Comparison of ENCODE assay signal across 32 cellular contexts in the genomic region with DNA sequence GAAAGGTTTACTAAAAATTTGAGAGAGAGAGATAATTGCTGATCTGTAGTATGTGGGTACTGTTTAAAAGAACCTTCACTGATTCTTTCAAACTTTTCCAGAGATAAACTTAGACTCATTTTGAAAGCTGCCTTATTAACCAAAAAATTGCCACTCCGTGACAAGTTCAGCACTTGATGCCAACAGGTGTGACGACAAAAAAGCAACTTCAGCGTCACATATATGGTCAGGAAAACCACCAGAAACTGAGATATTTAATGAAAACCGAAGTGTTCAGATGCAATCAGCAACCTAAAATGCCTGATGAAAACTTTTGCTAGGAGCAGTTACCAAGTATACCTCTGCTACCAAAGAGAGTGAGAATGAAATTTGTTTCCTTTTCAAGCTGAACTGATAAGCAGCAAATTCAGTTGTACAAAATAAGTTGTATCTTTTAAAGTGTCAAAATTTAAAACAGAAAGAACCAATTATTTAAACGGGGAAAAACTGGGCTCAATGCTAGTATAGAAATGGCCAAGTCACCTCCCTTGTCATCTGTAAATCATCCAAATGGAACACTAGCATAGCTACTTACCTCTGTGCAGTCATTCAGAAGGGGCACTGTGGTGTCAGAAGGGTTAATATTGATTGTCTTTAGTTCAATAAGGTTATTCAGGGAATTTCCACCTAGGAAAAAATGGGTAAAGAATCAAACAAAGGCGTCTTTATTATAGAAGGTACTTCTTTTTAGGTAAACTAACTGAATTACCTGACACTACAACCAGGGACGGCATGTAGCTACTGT.
"Had no signal": no experiment of that assay in that cellular context is flagged by ENCODE, and none has a peak within 500 bp of the region (broad histone marks: within the 10 kb centered on the region; RNA-seq: fewer than 3 reads in every experiment).

No MANE protein-coding gene starts in this region.

- H3K27ac ChIP-seq: adrenal gland, body of pancreas, brain microvascular endothelial cell, breast epithelium, VCaP had no signal

- H3K4me3 Mint-ChIP-seq: activated B cell treated with CpG ODN at 0.5 μM for 24 hours; activated CD4-positive, alpha-beta memory T cell treated with anti-CD3 and anti-CD28 coated beads for 36 hours; activated CD4-positive, alpha-beta T cell treated with anti-CD3 and anti-CD28 coated beads, Interleukin-2, amount 10 ng/mL, durations not matched to agents 24 days and 14 days; activated CD8-positive, alpha-beta T cell treated with anti-CD3 and anti-CD28 coated beads for 36 hours; activated naive CD4-positive, alpha-beta T cell treated with anti-CD3 and anti-CD28 coated beads for 36 hours; activated naive CD8-positive, alpha-beta T cell treated with anti-CD3 and anti-CD28 coated beads for 36 hours; activated T-cell treated with anti-CD3 and anti-CD28 coated beads, Interleukin-2, amount 50 U/mL, for 4 hours; activated T-cell treated with anti-CD3 and anti-CD28 coated beads, Interleukin-2, amount 50 U/mL, for 72 hours; activated T-helper 1 cell treated with anti-CD3 and anti-CD28 coated beads, Interleukin-12 subunit alpha, Interleukin-12 subunit beta, Interleukin-2, Interleukin-4 antibody, amounts not matched to agents 30 ng/mL and 10 ng/mL and 1 ng/mL, durations not matched to agents 14 hours and 24 hours and 36 hours; activated T-helper 17 cell treated with anti-CD3 and anti-CD28 coated beads, Interleukin-2, amount 50 U/mL, for 72 hours; T-helper 1 cell treated with Interleukin-12 subunit alpha and Interleukin-12 subunit beta and Interleukin-4 antibody, amounts not matched to agents 30 μg/mL and 1 μg/mL, for 36 hours; T-helper 2 cell treated with Interferon-gamma antibody and Interleukin-4, amounts not matched to agents 5 μg/mL and 100 μg/mL, for 36 hours had no signal

- H3K27ac Mint-ChIP-seq: activated B cell treated with CpG ODN at 0.5 μM for 24 hours; activated CD4-positive, alpha-beta memory T cell treated with anti-CD3 and anti-CD28 coated beads for 36 hours; activated CD4-positive, alpha-beta T cell treated with anti-CD3 and anti-CD28 coated beads, Interleukin-2, amount 10 ng/mL, durations not matched to agents 24 days and 14 days; activated CD8-positive, alpha-beta T cell treated with anti-CD3 and anti-CD28 coated beads for 36 hours; activated naive CD4-positive, alpha-beta T cell treated with anti-CD3 and anti-CD28 coated beads for 36 hours; activated naive CD8-positive, alpha-beta T cell treated with anti-CD3 and anti-CD28 coated beads for 36 hours; activated T-cell treated with anti-CD3 and anti-CD28 coated beads, Interleukin-2, amount 50 U/mL, for 72 hours; activated T-helper 1 cell treated with anti-CD3 and anti-CD28 coated beads, Interleukin-12 subunit alpha, Interleukin-12 subunit beta, Interleukin-2, Interleukin-4 antibody, amounts not matched to agents 30 ng/mL and 10 ng/mL and 1 ng/mL, durations not matched to agents 14 hours and 24 hours and 36 hours; activated T-helper 17 cell treated with anti-CD3 and anti-CD28 coated beads, Interleukin-2, amount 50 U/mL, for 72 hours; T-helper 1 cell treated with Interleukin-12 subunit alpha and Interleukin-12 subunit beta and Interleukin-4 antibody, amounts not matched to agents 30 μg/mL and 1 μg/mL, for 36 hours; T-helper 2 cell treated with Interferon-gamma antibody and Interleukin-4, amounts not matched to agents 5 μg/mL and 100 μg/mL, for 36 hours had no signal

- H3K27me3 Mint-ChIP-seq: activated B cell treated with CpG ODN at 0.5 μM for 24 hours; activated CD4-positive, alpha-beta memory T cell treated with anti-CD3 and anti-CD28 coated beads for 36 hours; activated CD4-positive, alpha-beta T cell treated with anti-CD3 and anti-CD28 coated beads, Interleukin-2, amount 10 ng/mL, durations not matched to agents 24 days and 14 days; activated CD8-positive, alpha-beta T cell treated with anti-CD3 and anti-CD28 coated beads for 36 hours; activated naive CD8-positive, alpha-beta T cell treated with anti-CD3 and anti-CD28 coated beads for 36 hours; activated T-helper 17 cell treated with anti-CD3 and anti-CD28 coated beads, Interleukin-2, amount 50 U/mL, for 72 hours had no signal

- DNase-seq: activated B cell treated with CpG ODN at 0.5 μM for 24 hours; activated CD4-positive, alpha-beta memory T cell treated with anti-CD3 and anti-CD28 coated beads for 36 hours; activated CD4-positive, alpha-beta T cell treated with anti-CD3 and anti-CD28 coated beads for 4 hours; activated CD4-positive, alpha-beta T cell treated with anti-CD3 and anti-CD28 coated beads, Interleukin-2, amount 10 ng/mL, durations not matched to agents 24 days and 14 days; activated CD4-positive, CD25-positive, alpha-beta regulatory T cell treated with anti-CD3 and anti-CD28 coated beads, Interleukin-2, amount 50 U/mL, for 72 hours; activated CD8-positive, alpha-beta memory T cell treated with anti-CD3 and anti-CD28 coated beads, Interleukin-2, amount 50 U/mL, for 4 hours; activated CD8-positive, alpha-beta T cell treated with anti-CD3 and anti-CD28 coated beads for 36 hours; activated effector memory CD4-positive, alpha-beta T cell treated with anti-CD3 and anti-CD28 coated beads, Interleukin-2, amount 50 U/mL, for 16 hours; activated gamma-delta T cell treated with Interleukin-2 at 50 U/mL for 16 hours; activated naive CD4-positive, alpha-beta T cell; activated naive CD4-positive, alpha-beta T cell treated with anti-CD3 and anti-CD28 coated beads for 36 hours; activated naive CD4-positive, alpha-beta T cell treated with anti-CD3 and anti-CD28 coated beads, Interleukin-2, amount 50 U/mL, for 16 hours; activated naive CD8-positive, alpha-beta T cell treated with anti-CD3 and anti-CD28 coated beads for 36 hours; activated T-cell treated with anti-CD3 and anti-CD28 coated beads for 4 hours; activated T-cell treated with anti-CD3 and anti-CD28 coated beads, Interleukin-2, amount 50 U/mL, for 1 hour; activated T-cell treated with anti-CD3 and anti-CD28 coated beads, Interleukin-2, amount 50 U/mL, for 4 hours; activated T-cell treated with anti-CD3 and anti-CD28 coated beads, Interleukin-2, amount 50 U/mL, for 72 hours; adrenal gland; amniotic stem cell; aorta; body of pancreas; brain microvascular endothelial cell; central memory CD4-positive, alpha-beta T cell; T-helper 9 cell had no signal

- H3K27me3 ChIP-seq: adrenal gland, body of pancreas, brain microvascular endothelial cell, breast epithelium had no signal

- H3K4me1 Mint-ChIP-seq: activated B cell treated with CpG ODN at 0.5 μM for 24 hours; activated naive CD8-positive, alpha-beta T cell treated with anti-CD3 and anti-CD28 coated beads for 36 hours; activated T-helper 17 cell treated with anti-CD3 and anti-CD28 coated beads, Interleukin-2, amount 50 U/mL, for 72 hours had no signal

- H3K9me3 Mint-ChIP-seq: activated B cell treated with CpG ODN at 0.5 μM for 24 hours; activated CD4-positive, alpha-beta memory T cell treated with anti-CD3 and anti-CD28 coated beads for 36 hours; activated CD4-positive, alpha-beta T cell treated with anti-CD3 and anti-CD28 coated beads, Interleukin-2, amount 10 ng/mL, durations not matched to agents 24 days and 14 days; activated CD8-positive, alpha-beta T cell treated with anti-CD3 and anti-CD28 coated beads for 36 hours; activated naive CD4-positive, alpha-beta T cell treated with anti-CD3 and anti-CD28 coated beads for 36 hours; activated naive CD4-positive, alpha-beta T cell treated with anti-CD3 and anti-CD28 coated beads, Interleukin-2, amount 50 U/mL, for 72 hours; activated naive CD8-positive, alpha-beta T cell treated with anti-CD3 and anti-CD28 coated beads for 36 hours; activated T-cell treated with anti-CD3 and anti-CD28 coated beads, Interleukin-2, amount 50 U/mL, for 4 hours; activated T-cell treated with anti-CD3 and anti-CD28 coated beads, Interleukin-2, amount 50 U/mL, for 72 hours; activated T-helper 1 cell treated with anti-CD3 and anti-CD28 coated beads, Interleukin-12 subunit alpha, Interleukin-12 subunit beta, Interleukin-2, Interleukin-4 antibody, amounts not matched to agents 30 ng/mL and 10 ng/mL and 1 ng/mL, durations not matched to agents 14 hours and 24 hours and 36 hours; activated T-helper 17 cell treated with anti-CD3 and anti-CD28 coated beads, Interleukin-2, amount 50 U/mL, for 72 hours; T-helper 1 cell treated with Interleukin-12 subunit alpha and Interleukin-12 subunit beta and Interleukin-4 antibody, amounts not matched to agents 30 μg/mL and 1 μg/mL, for 36 hours; T-helper 2 cell treated with Interferon-gamma antibody and Interleukin-4, amounts not matched to agents 5 μg/mL and 100 μg/mL, for 36 hours had no signal

- FAIRE-seq: astrocyte had no signal

- ATAC-seq: activated CD8-positive, alpha-beta T cell treated with anti-CD3 and anti-CD28 coated beads for 36 hours; activated naive CD4-positive, alpha-beta T cell treated with anti-CD3 and anti-CD28 coated beads, Interleukin-2, amount 50 U/mL, for 72 hours; activated T-cell treated with anti-CD3 and anti-CD28 coated beads, Interleukin-2, amount 50 U/mL, for 4 hours; activated T-cell treated with anti-CD3 and anti-CD28 coated beads, Interleukin-2, amount 50 U/mL, for 72 hours; activated T-helper 17 cell treated with anti-CD3 and anti-CD28 coated beads, Interleukin-2, amount 50 U/mL, for 72 hours; body of pancreas had no signal

- H3K9me3 ChIP-seq: adrenal gland, body of pancreas, breast epithelium had no signal

- H3K4me3 ChIP-seq: adrenal gland, body of pancreas, breast epithelium had no signal

- H3K4me1 ChIP-seq: body of pancreas, breast epithelium had no signal
